Comparison of ENCODE assay signal across 24 cellular contexts in the genomic region with DNA sequence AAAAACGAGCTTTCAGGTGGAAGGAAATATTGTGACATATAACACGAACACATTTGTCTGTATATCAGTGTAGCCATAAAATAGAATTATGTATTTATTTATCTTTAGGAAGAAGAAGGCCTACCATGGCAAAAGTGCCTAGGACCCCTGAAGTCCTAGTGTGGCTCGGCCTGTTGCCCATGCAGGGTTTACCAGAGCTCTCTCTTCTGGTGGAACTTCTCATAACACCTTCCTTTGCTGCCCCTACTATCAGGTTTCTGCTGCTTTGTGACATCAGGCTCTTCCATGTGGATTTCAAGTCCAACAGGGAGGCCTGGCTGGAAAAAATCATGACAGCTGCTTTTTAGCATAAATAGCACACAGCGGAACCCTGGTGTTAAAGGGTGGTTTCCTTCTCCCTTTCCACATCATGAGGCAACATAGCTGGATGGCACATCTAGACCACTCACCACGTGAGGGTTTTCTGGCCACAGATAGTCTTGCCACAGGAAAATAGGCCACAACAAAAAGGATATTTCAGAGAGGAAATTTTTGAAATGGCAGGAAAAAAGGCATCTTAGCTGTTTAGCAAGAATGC. TPM values are rescaled to one million over a fixed set of nuclear protein-coding genes. Genes with fewer than 3 reads are reported as not detected.
DNase-seq lines count a peak whose midpoint lies in the region; ATAC-seq lines count a peak whose summit lies in the region.
"Had no signal": no experiment of that assay in that cellular context is flagged by ENCODE, and none has a peak within 500 bp of the region (broad histone marks: within the 10 kb centered on the region; RNA-seq: fewer than 3 reads in every experiment).

No MANE protein-coding gene starts in this region.

- no peaks in the 10 kb centered on the region for H3K9me3 ChIP-seq in SJCRH30 (replicated peaks)
- H3K9me3 ChIP-seq: MG63, SJSA1, upper lobe of left lung had no signal

- H3K9me3 Mint-ChIP-seq in activated naive CD8-positive, alpha-beta T cell treated with anti-CD3 and anti-CD28 coated beads, Interleukin-2, amount 50 U/mL, for 24 hours = peaks cover 2% of the 10 kb centered on the region
- peaks cover 4% of the 10 kb centered on the region for H3K9me3 Mint-ChIP-seq in activated naive CD8-positive, alpha-beta T cell treated with anti-CD3 and anti-CD28 coated beads for 36 hours
- H3K9me3 Mint-ChIP-seq in stimulated activated naive B cell treated with anti-CD40 and anti-IgM and Interleukin-4, amounts not matched to agents 10 μg/mL and 1 μg/mL and 100 μg/mL, for 72 hours = peaks cover 0 to 1% of the 10 kb centered on the region in 2 donors
- peaks cover 0 to 6% of the 10 kb centered on the region in 2 donors for H3K9me3 Mint-ChIP-seq in stimulated activated naive CD8-positive, alpha-beta T cell treated with anti-CD3 and anti-CD28 coated beads, Interleukin-15, amount 100 ng/mL, for 72 hours
- H3K9me3 Mint-ChIP-seq: CD4-positive, alpha-beta T cell; central memory CD8-positive, alpha-beta T cell had no signal

- peaks cover 39% of the 10 kb centered on the region for H3K4me1 Mint-ChIP-seq in activated naive CD8-positive, alpha-beta T cell treated with anti-CD3 and anti-CD28 coated beads, Interleukin-2, amount 50 U/mL, for 24 hours
- peaks cover 42% of the 10 kb centered on the region for H3K4me1 Mint-ChIP-seq in activated naive CD8-positive, alpha-beta T cell treated with anti-CD3 and anti-CD28 coated beads for 36 hours
- peaks cover 31 to 45% of the 10 kb centered on the region in 2 donors for H3K4me1 Mint-ChIP-seq in stimulated activated naive B cell treated with anti-CD40 and anti-IgM and Interleukin-4, amounts not matched to agents 10 μg/mL and 1 μg/mL and 100 μg/mL, for 72 hours
- peaks cover 46% of the 10 kb centered on the region for H3K4me1 Mint-ChIP-seq in stimulated activated naive CD8-positive, alpha-beta T cell treated with anti-CD3 and anti-CD28 coated beads, Interleukin-15, amount 100 ng/mL, for 72 hours

- H3K27ac Mint-ChIP-seq in activated naive CD8-positive, alpha-beta T cell treated with anti-CD3 and anti-CD28 coated beads, Interleukin-2, amount 50 U/mL, for 24 hours = peak overlapping the region; percentile 37
- H3K27ac Mint-ChIP-seq in activated naive CD8-positive, alpha-beta T cell treated with anti-CD3 and anti-CD28 coated beads for 36 hours = no peak overlapping the region
- peak overlapping the region; percentile 25 for H3K27ac Mint-ChIP-seq in stimulated activated naive B cell treated with anti-CD40 and anti-IgM and Interleukin-4, amounts not matched to agents 10 μg/mL and 1 μg/mL and 100 μg/mL, for 72 hours
- H3K27ac Mint-ChIP-seq in stimulated activated naive CD8-positive, alpha-beta T cell treated with anti-CD3 and anti-CD28 coated beads, Interleukin-15, amount 100 ng/mL, for 72 hours = no peak overlapping the region
- H3K27ac Mint-ChIP-seq: activated CD8-positive, alpha-beta memory T cell treated with anti-CD3 and anti-CD28 coated beads, Interleukin-2, amount 10 ng/mL, durations not matched to agents 7 days and 5 days; CD4-positive, alpha-beta T cell had no signal

- H3K4me3 Mint-ChIP-seq in activated naive CD8-positive, alpha-beta T cell treated with anti-CD3 and anti-CD28 coated beads, Interleukin-2, amount 50 U/mL, for 24 hours = no peak overlapping the region
- H3K4me3 Mint-ChIP-seq in activated naive CD8-positive, alpha-beta T cell treated with anti-CD3 and anti-CD28 coated beads for 36 hours = no peak overlapping the region
- H3K4me3 Mint-ChIP-seq in stimulated activated naive B cell treated with anti-CD40 and anti-IgM and Interleukin-4, amounts not matched to agents 10 μg/mL and 1 μg/mL and 100 μg/mL, for 72 hours = no peak overlapping the region
- H3K4me3 Mint-ChIP-seq in stimulated activated naive CD8-positive, alpha-beta T cell treated with anti-CD3 and anti-CD28 coated beads, Interleukin-15, amount 100 ng/mL, for 72 hours = no peak overlapping the region
- H3K4me3 Mint-ChIP-seq: activated CD8-positive, alpha-beta memory T cell treated with anti-CD3 and anti-CD28 coated beads, Interleukin-2, amount 10 ng/mL, durations not matched to agents 7 days and 5 days; CD4-positive, alpha-beta T cell; central memory CD8-positive, alpha-beta T cell had no signal

- no peak overlapping the region for H3K4me3 ChIP-seq in SJCRH30
- H3K4me3 ChIP-seq: MG63, SJSA1, upper lobe of left lung had no signal

- no peaks in the 10 kb centered on the region for H3K27me3 ChIP-seq in SJCRH30
- H3K27me3 ChIP-seq: MG63, SJSA1, upper lobe of left lung had no signal

- H3K36me3 ChIP-seq in SJCRH30 = no peaks in the 10 kb centered on the region
- H3K36me3 ChIP-seq: MG63, SJSA1, upper lobe of left lung had no signal

- H3K27ac ChIP-seq in SJCRH30 = peak overlapping the region; percentile 64
- H3K27ac ChIP-seq: SJSA1 had no signal

- ATAC-seq in activated naive CD8-positive, alpha-beta T cell treated with anti-CD3 and anti-CD28 coated beads, Interleukin-2, amount 50 U/mL, for 24 hours = no peak
- ATAC-seq in stimulated activated naive B cell treated with anti-CD40 and anti-IgM and Interleukin-4, amounts not matched to agents 10 μg/mL and 1 μg/mL and 100 μg/mL, for 72 hours (replicated peaks) = no peak
- ATAC-seq in GM21423 (IDR thresholded peaks at IDR 0.05; ENCODE audit: unreplicated experiment) = no peak
- no peak for ATAC-seq in HG02623 (IDR thresholded peaks at IDR 0.05; ENCODE audit: unreplicated experiment)
- ATAC-seq in stimulated activated naive CD8-positive, alpha-beta T cell treated with anti-CD3 and anti-CD28 coated beads, Interleukin-15, amount 100 ng/mL, for 72 hours = no peak
- ATAC-seq: activated CD8-positive, alpha-beta memory T cell treated with anti-CD3 and anti-CD28 coated beads, Interleukin-2, amount 10 ng/mL, durations not matched to agents 7 days and 5 days had no signal

- no peaks in the 10 kb centered on the region for H3K36me3 Mint-ChIP-seq in activated naive CD8-positive, alpha-beta T cell treated with anti-CD3 and anti-CD28 coated beads, Interleukin-2, amount 50 U/mL, for 24 hours (ENCODE audit: low read depth)
- H3K36me3 Mint-ChIP-seq in activated naive CD8-positive, alpha-beta T cell treated with anti-CD3 and anti-CD28 coated beads for 36 hours = peaks cover 8% of the 10 kb centered on the region
- H3K36me3 Mint-ChIP-seq in stimulated activated naive B cell treated with anti-CD40 and anti-IgM and Interleukin-4, amounts not matched to agents 10 μg/mL and 1 μg/mL and 100 μg/mL, for 72 hours = peaks cover 0 to 3% of the 10 kb centered on the region in 2 donors
- H3K36me3 Mint-ChIP-seq: activated CD8-positive, alpha-beta memory T cell treated with anti-CD3 and anti-CD28 coated beads, Interleukin-2, amount 10 ng/mL, durations not matched to agents 7 days and 5 days had no signal

- DNase-seq in activated naive CD8-positive, alpha-beta T cell treated with anti-CD3 and anti-CD28 coated beads, Interleukin-2, amount 50 U/mL, for 24 hours = no peak
- no peak for DNase-seq in activated naive CD8-positive, alpha-beta T cell treated with anti-CD3 and anti-CD28 coated beads for 36 hours
- peak; percentile 72 to 84 for DNase-seq in SJCRH30
- peak; percentile 93 for DNase-seq in myocyte (ENCODE audit: low read depth)
- no peak for DNase-seq in stimulated activated naive B cell treated with anti-CD40 and anti-IgM and Interleukin-4, amounts not matched to agents 10 μg/mL and 1 μg/mL and 100 μg/mL, for 72 hours
- no peak for DNase-seq in stimulated activated naive CD8-positive, alpha-beta T cell treated with anti-CD3 and anti-CD28 coated beads, Interleukin-15, amount 100 ng/mL, for 72 hours
- DNase-seq: activated CD4-positive, CD25-positive, alpha-beta regulatory T cell treated with anti-CD3 and anti-CD28 coated beads, Interleukin-2, amount 50 U/mL, for 72 hours; activated CD8-positive, alpha-beta memory T cell treated with anti-CD3 and anti-CD28 coated beads, Interleukin-2, amount 10 ng/mL, durations not matched to agents 7 days and 5 days; CD4-positive, alpha-beta T cell; DMS79 treated with DMSO at 0.1 percent for 48 hours; effector memory CD4-positive, alpha-beta T cell; hippocampal formation; kidney; MG63; NCI-H187 treated with DMSO at 0.1 percent for 48 hours; NCI-H446; OCI-M1; stimulated activated CD4-positive, alpha-beta T cell treated with anti-CD3 and anti-CD28 coated beads, Interleukin-15, amount 100 ng/mL, for 24 hours; stimulated activated naive CD4-positive, alpha-beta T cell had no signal

- H3K4me1 ChIP-seq in SJCRH30 = peaks cover 13% of the 10 kb centered on the region
- H3K4me1 ChIP-seq: upper lobe of left lung had no signal

- no peaks in the 10 kb centered on the region for H3K27me3 Mint-ChIP-seq in activated naive CD8-positive, alpha-beta T cell treated with anti-CD3 and anti-CD28 coated beads, Interleukin-2, amount 50 U/mL, for 24 hours
- no peaks in the 10 kb centered on the region for H3K27me3 Mint-ChIP-seq in activated naive CD8-positive, alpha-beta T cell treated with anti-CD3 and anti-CD28 coated beads for 36 hours
- peaks cover 4% of the 10 kb centered on the region in 2 donors for H3K27me3 Mint-ChIP-seq in stimulated activated naive B cell treated with anti-CD40 and anti-IgM and Interleukin-4, amounts not matched to agents 10 μg/mL and 1 μg/mL and 100 μg/mL, for 72 hours
- H3K27me3 Mint-ChIP-seq in stimulated activated naive CD8-positive, alpha-beta T cell treated with anti-CD3 and anti-CD28 coated beads, Interleukin-15, amount 100 ng/mL, for 72 hours = no peaks in the 10 kb centered on the region
- H3K27me3 Mint-ChIP-seq: CD4-positive, alpha-beta T cell; central memory CD8-positive, alpha-beta T cell had no signal

RNA-seq across cellular contexts. Expression of gene ADO, which starts 44.8 kb away (rescaled TPM):
- 10 to 100 TPM; 22.5 to 23.3 TPM for total RNA-seq in activated naive CD8-positive, alpha-beta T cell treated with anti-CD3 and anti-CD28 coated beads for 36 hours
- 25.4 and 29.9 TPM in 2 replicates for total RNA-seq in SJCRH30 (2014; rRNA removed; shearing (Covaris generic))
- 34.5 and 34.9 TPM in 2 replicates for total RNA-seq in myocyte
- 26.5 TPM for polyA plus RNA-seq in myocyte (2012)

RNA-seq across cellular contexts. Expression of gene EGR2, which starts 56.5 kb away (rescaled TPM):
- total RNA-seq in activated naive CD8-positive, alpha-beta T cell treated with anti-CD3 and anti-CD28 coated beads for 36 hours = 10 to 100 TPM; 52.1 to 53.2 TPM
- total RNA-seq in SJCRH30 (2014; rRNA removed; shearing (Covaris generic)) = 0.71 and 1.3 TPM in 2 replicates
- 2.3 and 5.3 TPM in 2 replicates for total RNA-seq in myocyte
- 41.6 TPM for polyA plus RNA-seq in myocyte (2012)
- total RNA-seq: SJSA1 had no signal

Comparison
In these comparisons a context has a peak if more than half of its experiments do, and no peak if none do; other contexts are left out.
1. H3K27ac Mint-ChIP-seq: peak in activated naive CD8-positive, alpha-beta T cell treated with anti-CD3 and anti-CD28 coated beads, Interleukin-2, amount 50 U/mL, for 24 hours (single experiment) and stimulated activated naive B cell treated with anti-CD40 and anti-IgM and Interleukin-4, amounts not matched to agents 10 μg/mL and 1 μg/mL and 100 μg/mL, for 72 hours (single experiment); none in activated naive CD8-positive, alpha-beta T cell treated with anti-CD3 and anti-CD28 coated beads for 36 hours (single experiment) and stimulated activated naive CD8-positive, alpha-beta T cell treated with anti-CD3 and anti-CD28 coated beads, Interleukin-15, amount 100 ng/mL, for 72 hours (0 of 2).
2. DNase-seq: peak in SJCRH30 (2 of 2) and myocyte (single experiment); none in activated naive CD8-positive, alpha-beta T cell treated with anti-CD3 and anti-CD28 coated beads, Interleukin-2, amount 50 U/mL, for 24 hours (single experiment), activated naive CD8-positive, alpha-beta T cell treated with anti-CD3 and anti-CD28 coated beads for 36 hours (single experiment), stimulated activated naive B cell treated with anti-CD40 and anti-IgM and Interleukin-4, amounts not matched to agents 10 μg/mL and 1 μg/mL and 100 μg/mL, for 72 hours (single experiment) and stimulated activated naive CD8-positive, alpha-beta T cell treated with anti-CD3 and anti-CD28 coated beads, Interleukin-15, amount 100 ng/mL, for 72 hours (0 of 2).